10 cellular contexts compared by ENCODE assay signal in the genomic region with DNA sequence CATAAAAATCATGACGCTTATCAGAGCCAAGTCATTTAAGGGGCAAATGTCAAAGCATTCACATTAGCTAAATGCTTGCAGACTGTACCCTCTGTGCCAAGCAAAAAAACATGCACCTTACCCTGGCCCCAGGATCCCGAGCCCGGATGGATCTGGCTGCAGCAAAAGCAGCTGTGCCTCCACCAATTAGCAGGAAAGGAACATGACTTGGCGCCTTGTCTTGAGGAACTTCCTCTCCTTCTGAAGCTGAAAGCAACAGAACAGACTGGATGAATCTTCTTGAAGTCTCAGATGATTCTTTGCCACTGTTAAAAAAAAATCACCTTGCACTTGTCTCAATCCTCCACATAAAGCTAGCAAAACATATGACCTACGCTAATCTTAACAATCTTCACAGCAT. TPM values are rescaled to one million over a fixed set of nuclear protein-coding genes. Genes with fewer than 3 reads are reported as not detected.
DNase-seq lines count a peak whose midpoint lies in the region; ATAC-seq and TF ChIP-seq lines count a peak whose summit lies in the region.
"Had no signal": no experiment of that assay in that cellular context is flagged by ENCODE, and none has a peak within 500 bp of the region (broad histone marks: within the 10 kb centered on the region; RNA-seq: fewer than 3 reads in every experiment).

No MANE protein-coding gene starts in this region.

- CTCF ChIA-PET in WTC11 (lab: Charles Lee): no interaction called here

- peaks cover 28 to 33% of the 10 kb centered on the region in 2 donors for H3K36me3 Mint-ChIP-seq in CD14-positive monocyte
- peaks cover 39% of the 10 kb centered on the region for H3K36me3 Mint-ChIP-seq in WTC11
- peaks cover 64% of the 10 kb centered on the region for H3K36me3 Mint-ChIP-seq in dendritic cell treated with granulocyte-macrophage colony-stimulating factor and Interleukin-4, amounts not matched to agents 40 ng/mL and 50 ng/mL, for 4 days (ENCODE audit: low read depth)

- no peak for TF ChIP-seq CTCF in CD14-positive monocyte (IDR thresholded peaks at IDR 0.05)
- no peak for TF ChIP-seq CTCF in WTC11 (IDR thresholded peaks at IDR 0.05)

- H3K4me1 Mint-ChIP-seq in CD14-positive monocyte (peaks cover 16% of the 10 kb centered on the region), WTC11 (no peaks in the 10 kb centered on the region)
- peaks cover 14% of the 10 kb centered on the region for H3K4me1 Mint-ChIP-seq in dendritic cell treated with granulocyte-macrophage colony-stimulating factor and Interleukin-4, amounts not matched to agents 40 ng/mL and 50 ng/mL, for 4 days (ENCODE audit: low read depth)

- intact Hi-C loops in CD14-positive monocyte (cut with micrococcal nuclease): no loop called here
- intact Hi-C loops in dendritic cell treated with granulocyte-macrophage colony-stimulating factor and Interleukin-4, amounts not matched to agents 40 ng/mL and 50 ng/mL, for 4 days (cut with micrococcal nuclease): loop anchor here (5.0 kb wide), 1 partner anchor 45 kb away; no protein-coding TSS in a partner anchor

- ATAC-seq in WTC11: no peak
- no peak for ATAC-seq in HG02588 (IDR thresholded peaks at IDR 0.05; ENCODE audit: unreplicated experiment)
- ATAC-seq: HCT116 had no signal

- POLR2A ChIA-PET in WTC11 (lab: Charles Lee): no interaction called here

- peak overlapping the region in 4 of 7 donors; percentile 26 to 68 (median 62) for H3K27ac Mint-ChIP-seq in CD14-positive monocyte
- 0 out of 2 replicates have a peak overlapping the region, but pooled peaks have one; percentile 27 for H3K27ac Mint-ChIP-seq in WTC11
- H3K27ac Mint-ChIP-seq in dendritic cell treated with granulocyte-macrophage colony-stimulating factor and Interleukin-4, amounts not matched to agents 40 ng/mL and 50 ng/mL, for 4 days: peak overlapping the region; percentile 74

- no peak overlapping the region for H3K4me3 ChIP-seq in MG63

- no peaks in the 10 kb centered on the region for H3K9me3 ChIP-seq in MG63

- H3K36me3 ChIP-seq in MG63: peaks cover 7% of the 10 kb centered on the region

- H3K27me3 Mint-ChIP-seq in CD14-positive monocyte (ENCODE audit: low read depth in 3 of 3) (no peaks in the 10 kb centered on the region), WTC11 (ENCODE audit: low read depth) (no peaks in the 10 kb centered on the region)
- H3K27me3 Mint-ChIP-seq in dendritic cell treated with granulocyte-macrophage colony-stimulating factor and Interleukin-4, amounts not matched to agents 40 ng/mL and 50 ng/mL, for 4 days: no peaks in the 10 kb centered on the region

- H3K9me3 Mint-ChIP-seq in CD14-positive monocyte (peaks cover 0 to 1% (median 0%) of the 10 kb centered on the region in 7 donors), WTC11 (no peaks in the 10 kb centered on the region)
- no peaks in the 10 kb centered on the region for H3K9me3 Mint-ChIP-seq in dendritic cell treated with granulocyte-macrophage colony-stimulating factor and Interleukin-4, amounts not matched to agents 40 ng/mL and 50 ng/mL, for 4 days

- DNase-seq in NOMO-1 treated with DMSO at 0.1 percent for 48 hours (lab: John Stamatoyannopoulos, UW; ENCODE audit: unreplicated experiment) (peak; percentile 39), NOMO-1 treated with dmso at 0.1 percent for 144 hours (lab: John Stamatoyannopoulos, UW; ENCODE audit: unreplicated experiment) (no peak), CD14-positive monocyte (ENCODE audit: low spot score) (no peak), WTC11 (ENCODE audit: low spot score) (no peak), MG63 (no peak)
- DNase-seq: DMS53, IMR-90 had no signal

- H3K27me3 ChIP-seq in MG63: no peaks in the 10 kb centered on the region

- H3K4me3 Mint-ChIP-seq in CD14-positive monocyte: no peak overlapping the region
- no peak overlapping the region for H3K4me3 Mint-ChIP-seq in WTC11
- H3K4me3 Mint-ChIP-seq in dendritic cell treated with granulocyte-macrophage colony-stimulating factor and Interleukin-4, amounts not matched to agents 40 ng/mL and 50 ng/mL, for 4 days: peak overlapping the region; percentile 61

TF ChIP-seq in WTC11, 78 proteins besides CTCF, POLR2A, EP300 and RAD21 (continues in another document):
- TF ChIP-seq, protein P1, sequence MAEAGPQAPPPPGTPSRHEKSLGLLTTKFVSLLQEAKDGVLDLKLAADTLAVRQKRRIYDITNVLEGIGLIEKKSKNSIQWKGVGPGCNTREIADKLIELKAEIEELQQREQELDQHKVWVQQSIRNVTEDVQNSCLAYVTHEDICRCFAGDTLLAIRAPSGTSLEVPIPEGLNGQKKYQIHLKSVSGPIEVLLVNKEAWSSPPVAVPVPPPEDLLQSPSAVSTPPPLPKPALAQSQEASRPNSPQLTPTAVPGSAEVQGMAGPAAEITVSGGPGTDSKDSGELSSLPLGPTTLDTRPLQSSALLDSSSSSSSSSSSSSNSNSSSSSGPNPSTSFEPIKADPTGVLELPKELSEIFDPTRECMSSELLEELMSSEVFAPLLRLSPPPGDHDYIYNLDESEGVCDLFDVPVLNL (CRISPR knock-in tag; IDR thresholded peaks at IDR 0.05; ENCODE audit: borderline replicate concordance, low read depth): no peak
- no peak for TF ChIP-seq GTF2I (CRISPR knock-in tag; conservative IDR thresholded peaks at IDR 0.05)
- TF ChIP-seq HMGA2 (CRISPR knock-in tag; IDR thresholded peaks at IDR 0.05): no peak
- TF ChIP-seq, protein P2, sequence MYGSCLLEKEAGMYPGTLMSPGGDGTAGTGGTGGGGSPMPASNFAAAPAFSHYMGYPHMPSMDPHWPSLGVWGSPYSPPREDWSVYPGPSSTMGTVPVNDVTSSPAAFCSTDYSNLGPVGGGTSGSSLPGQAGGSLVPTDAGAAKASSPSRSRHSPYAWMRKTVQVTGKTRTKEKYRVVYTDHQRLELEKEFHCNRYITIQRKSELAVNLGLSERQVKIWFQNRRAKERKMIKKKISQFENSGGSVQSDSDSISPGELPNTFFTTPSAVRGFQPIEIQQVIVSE (CRISPR knock-in tag; IDR thresholded peaks at IDR 0.05; ENCODE audit: borderline replicate concordance): no peak
- TF ChIP-seq RELA (CRISPR knock-in tag; IDR thresholded peaks at IDR 0.05; ENCODE audit: borderline replicate concordance): no peak
- no peak for TF ChIP-seq RORB (CRISPR knock-in tag; IDR thresholded peaks at IDR 0.05)
- no peak for TF ChIP-seq JAZF1 (CRISPR knock-in tag; IDR thresholded peaks at IDR 0.05)
- TF ChIP-seq SMAD4 (CRISPR knock-in tag; IDR thresholded peaks at IDR 0.05): no peak
- TF ChIP-seq PRRX2 (CRISPR knock-in tag; IDR thresholded peaks at IDR 0.05): no peak
- TF ChIP-seq, protein P3, sequence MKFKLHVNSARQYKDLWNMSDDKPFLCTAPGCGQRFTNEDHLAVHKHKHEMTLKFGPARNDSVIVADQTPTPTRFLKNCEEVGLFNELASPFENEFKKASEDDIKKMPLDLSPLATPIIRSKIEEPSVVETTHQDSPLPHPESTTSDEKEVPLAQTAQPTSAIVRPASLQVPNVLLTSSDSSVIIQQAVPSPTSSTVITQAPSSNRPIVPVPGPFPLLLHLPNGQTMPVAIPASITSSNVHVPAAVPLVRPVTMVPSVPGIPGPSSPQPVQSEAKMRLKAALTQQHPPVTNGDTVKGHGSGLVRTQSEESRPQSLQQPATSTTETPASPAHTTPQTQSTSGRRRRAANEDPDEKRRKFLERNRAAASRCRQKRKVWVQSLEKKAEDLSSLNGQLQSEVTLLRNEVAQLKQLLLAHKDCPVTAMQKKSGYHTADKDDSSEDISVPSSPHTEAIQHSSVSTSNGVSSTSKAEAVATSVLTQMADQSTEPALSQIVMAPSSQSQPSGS (CRISPR knock-in tag; IDR thresholded peaks at IDR 0.05; ENCODE audit: borderline replicate concordance, low read depth): no peak
- no peak for TF ChIP-seq KAT7 (CRISPR knock-in tag; IDR thresholded peaks at IDR 0.05; ENCODE audit: borderline replicate concordance)
- TF ChIP-seq CBFB (CRISPR knock-in tag; IDR thresholded peaks at IDR 0.05; ENCODE audit: low read depth): no peak
- TF ChIP-seq, protein P4, sequence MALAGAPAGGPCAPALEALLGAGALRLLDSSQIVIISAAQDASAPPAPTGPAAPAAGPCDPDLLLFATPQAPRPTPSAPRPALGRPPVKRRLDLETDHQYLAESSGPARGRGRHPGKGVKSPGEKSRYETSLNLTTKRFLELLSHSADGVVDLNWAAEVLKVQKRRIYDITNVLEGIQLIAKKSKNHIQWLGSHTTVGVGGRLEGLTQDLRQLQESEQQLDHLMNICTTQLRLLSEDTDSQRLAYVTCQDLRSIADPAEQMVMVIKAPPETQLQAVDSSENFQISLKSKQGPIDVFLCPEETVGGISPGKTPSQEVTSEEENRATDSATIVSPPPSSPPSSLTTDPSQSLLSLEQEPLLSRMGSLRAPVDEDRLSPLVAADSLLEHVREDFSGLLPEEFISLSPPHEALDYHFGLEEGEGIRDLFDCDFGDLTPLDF (CRISPR knock-in tag; IDR thresholded peaks at IDR 0.05): no peak
- no peak for TF ChIP-seq CREB1 (CRISPR knock-in tag; IDR thresholded peaks at IDR 0.05)

RNA-seq across cellular contexts. Expression of a gene that starts 18.0 kb away (rescaled TPM):
- polyA plus RNA-seq in CD14-positive monocyte: 10 to 100 TPM; 18.6 to 19.1 TPM
- 53.5 to 55.9 TPM (median 55.0 TPM) in 3 replicates for total RNA-seq in WTC11 (2021)
- 44.3 and 69.8 TPM in 2 replicates for total RNA-seq in MG63 (2014; rRNA removed; shearing (Covaris generic); ENCODE audit: low replicate concordance)

RNA-seq across cellular contexts. Expression of a gene that starts 24.1 kb away (rescaled TPM):
- polyA plus RNA-seq in CD14-positive monocyte: 1 to 10 TPM in 1 of 2 donors, under 1 TPM in 1; 0.13 to 1.6 TPM
- total RNA-seq in WTC11 (2021): 2.1 to 3.1 TPM (median 3.0 TPM) in 3 replicates
- not detected in 2 replicates for total RNA-seq in MG63 (2014; rRNA removed; shearing (Covaris generic); ENCODE audit: low replicate concordance)

RNA-seq across cellular contexts. Expression of a gene that starts 37.3 kb away (rescaled TPM):
- polyA plus RNA-seq in CD14-positive monocyte: 10 to 100 TPM; 10.4 to 20.5 TPM
- total RNA-seq in WTC11 (2021): 1.7 to 1.9 TPM (median 1.9 TPM) in 3 replicates
- total RNA-seq in MG63 (2014; rRNA removed; shearing (Covaris generic); ENCODE audit: low replicate concordance): 5.9 and 6.3 TPM in 2 replicates
